Comparison of ENCODE assay signal across 16 cellular contexts in the genomic region with DNA sequence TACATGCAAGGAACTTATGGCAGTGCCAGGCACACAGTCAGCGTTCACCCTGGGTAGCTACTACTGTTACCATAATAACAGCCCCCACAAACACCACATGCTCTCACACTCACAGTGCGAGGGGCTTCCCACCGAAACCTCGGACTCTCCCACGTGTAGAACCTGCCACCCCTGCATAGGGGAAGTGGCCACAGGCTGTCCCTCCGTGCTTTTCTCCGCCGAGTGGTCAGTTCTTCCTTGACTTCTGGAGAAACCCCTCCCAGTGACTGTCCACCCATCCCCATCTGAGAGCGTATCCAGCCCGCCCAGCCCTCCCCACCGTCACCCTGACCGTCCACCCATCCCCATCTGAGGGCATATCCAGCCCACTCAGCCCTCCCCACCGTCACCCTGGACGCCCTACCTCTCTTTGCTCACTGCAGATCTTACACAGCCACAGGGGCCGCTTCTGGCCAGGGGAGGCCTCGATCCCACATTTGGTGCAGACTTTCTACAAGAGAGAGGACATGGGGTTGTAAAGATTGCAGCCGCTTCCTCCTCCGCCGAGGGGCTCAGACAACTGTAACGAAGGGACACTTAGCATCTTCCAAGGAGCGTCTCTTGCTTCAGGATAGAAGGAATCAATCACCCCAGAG.
"Had no signal": no experiment of that assay in that cellular context is flagged by ENCODE, and none has a peak within 500 bp of the region (broad histone marks: within the 10 kb centered on the region; RNA-seq: fewer than 3 reads in every experiment).

No MANE protein-coding gene starts in this region.

- H3K27me3 ChIP-seq: dorsolateral prefrontal cortex, gastroesophageal sphincter, left lung, vagina had no signal

- DNase-seq: activated CD4-positive, alpha-beta T cell treated with anti-CD3 and anti-CD28 coated beads for 4 hours; activated CD8-positive, alpha-beta memory T cell treated with anti-CD3 and anti-CD28 coated beads, Interleukin-2, amount 50 U/mL, for 48 hours; activated CD8-positive, alpha-beta T cell treated with anti-CD3 and anti-CD28 coated beads, Interleukin-2, amount 10 ng/mL, durations not matched to agents 7 days and 5 days; activated naive CD8-positive, alpha-beta T cell treated with anti-CD3 and anti-CD28 coated beads, Interleukin-2, amount 50 U/mL, for 24 hours; activated T-cell treated with anti-CD3 and anti-CD28 coated beads, Interleukin-2, amount 50 U/mL, for 72 hours; erythroblast; occipital lobe; psoas muscle; stimulated activated CD4-positive, alpha-beta T cell treated with anti-CD3 and anti-CD28 coated beads, Interleukin-12 subunit alpha, Interleukin-12 subunit beta, amount 100 ng/mL, for 4 hours; stimulated activated CD4-positive, alpha-beta T cell treated with anti-CD3 and anti-CD28 coated beads, Interleukin-2, amount 100 ng/mL, for 24 hours; WERI-Rb-1 had no signal

- H3K27ac ChIP-seq: dorsolateral prefrontal cortex, gastroesophageal sphincter, vagina, WERI-Rb-1 had no signal

- H3K4me3 ChIP-seq: dorsolateral prefrontal cortex, gastroesophageal sphincter, left lung, psoas muscle, vagina had no signal

- ATAC-seq: activated CD8-positive, alpha-beta T cell treated with anti-CD3 and anti-CD28 coated beads, Interleukin-2, amount 10 ng/mL, durations not matched to agents 7 days and 5 days; activated naive CD8-positive, alpha-beta T cell treated with anti-CD3 and anti-CD28 coated beads, Interleukin-2, amount 50 U/mL, for 24 hours; activated T-cell treated with anti-CD3 and anti-CD28 coated beads, Interleukin-2, amount 50 U/mL, for 72 hours; gastroesophageal sphincter; left lung; psoas muscle; stimulated activated effector memory CD8-positive, alpha-beta T cell treated with anti-CD3 and anti-CD28 coated beads, Interleukin-12 subunit alpha, Interleukin-12 subunit beta, amount 100 ng/mL, for 72 hours had no signal

- H3K9me3 ChIP-seq: gastroesophageal sphincter, left lung, psoas muscle, vagina had no signal

- H3K36me3 ChIP-seq: gastroesophageal sphincter, vagina, WERI-Rb-1 had no signal

- H3K4me1 ChIP-seq: gastroesophageal sphincter, psoas muscle, vagina had no signal
